In genomic region chr7:24701899-24702235, GRCh38 we compare ENCODE assay signal across 13 cellular contexts. TPM values are rescaled to one million over a fixed set of nuclear protein-coding genes. Genes with fewer than 3 reads are reported as not detected.
DNase-seq lines count a peak whose midpoint lies in the region; ATAC-seq and TF ChIP-seq lines count a peak whose summit lies in the region.
"Had no signal": no experiment of that assay in that cellular context is flagged by ENCODE, and none has a peak within 500 bp of the region (broad histone marks: within the 10 kb centered on the region; RNA-seq: fewer than 3 reads in every experiment).

No MANE protein-coding gene starts in this region.

- H3K4me1 ChIP-seq in parathyroid adenoma (peaks cover 21% of the 10 kb centered on the region), right atrium auricular region (peaks cover 0 to 53% of the 10 kb centered on the region in 2 donors)

- POLR2A ChIA-PET in activated CD8-positive, alpha-beta T cell treated with anti-CD3 and anti-CD28 coated beads, Interleukin-2, amount 10 ng/mL, durations not matched to agents 7 days and 5 days (lab: Charles Lee): interaction anchor here (1.3 kb wide), 1 partner anchor 9 kb away, joined by 4 read pairs; no protein-coding TSS in a partner anchor

- H3K9ac ChIP-seq in parathyroid adenoma: no peak overlapping the region

- intact Hi-C loops in lower leg skin (cut with DNase I; ENCODE audit: low total_unique reads): no loop called here

- no peaks in the 10 kb centered on the region for H3K9me3 Mint-ChIP-seq in HFFc6
- H3K9me3 Mint-ChIP-seq in brain: no peaks in the 10 kb centered on the region
- H3K9me3 Mint-ChIP-seq in activated CD8-positive, alpha-beta T cell treated with anti-CD3 and anti-CD28 coated beads, Interleukin-2, amount 10 ng/mL, durations not matched to agents 7 days and 5 days (ENCODE audit: insufficient read depth): no peaks in the 10 kb centered on the region

- CTCF ChIA-PET in activated CD8-positive, alpha-beta T cell treated with anti-CD3 and anti-CD28 coated beads, Interleukin-2, amount 10 ng/mL, durations not matched to agents 7 days and 5 days (lab: Charles Lee): interaction anchor here (0.6 to 1.4 kb wide), 3 partner anchors 14 to 1037 kb away, joined by 3 to 7 read pairs (median 3); no protein-coding TSS in a partner anchor

- no peak for TF ChIP-seq POLR2A in lower leg skin (IDR thresholded peaks at IDR 0.05)

- TF ChIP-seq CTCF in 22Rv1 (IDR thresholded peaks at IDR 0.05) (no peak), HFFc6 (IDR thresholded peaks at IDR 0.05) (no peak), brain (conservative IDR thresholded peaks at IDR 0.05) (no peak), parathyroid adenoma (IDR thresholded peaks at IDR 0.05) (no peak), right atrium auricular region (IDR thresholded peaks at IDR 0.05) (no peak), lower leg skin (IDR thresholded peaks at IDR 0.05) (no peak)

- peak overlapping the region; percentile 48 for H2AFZ ChIP-seq in parathyroid adenoma

- H3K36me3 Mint-ChIP-seq in HFFc6 (ENCODE audit: low read depth): peaks cover 8% of the 10 kb centered on the region
- H3K36me3 Mint-ChIP-seq in brain: peaks cover 1% of the 10 kb centered on the region
- no peaks in the 10 kb centered on the region for H3K36me3 Mint-ChIP-seq in activated CD8-positive, alpha-beta T cell treated with anti-CD3 and anti-CD28 coated beads, Interleukin-2, amount 10 ng/mL, durations not matched to agents 7 days and 5 days (ENCODE audit: low read depth)

- H3K4me1 Mint-ChIP-seq in HFFc6 (ENCODE audit: low read depth) (peaks cover 47% of the 10 kb centered on the region), brain (peaks cover 84% of the 10 kb centered on the region)
- peaks cover 10% of the 10 kb centered on the region for H3K4me1 Mint-ChIP-seq in activated CD8-positive, alpha-beta T cell treated with anti-CD3 and anti-CD28 coated beads, Interleukin-2, amount 10 ng/mL, durations not matched to agents 7 days and 5 days (ENCODE audit: low read depth)

- H3K36me3 ChIP-seq in parathyroid adenoma (ENCODE audit: control insufficient read depth, insufficient read depth, low read length) (no peaks in the 10 kb centered on the region), H7 (replicated peaks; ENCODE audit: control insufficient read depth, insufficient read depth, low read length) (no peaks in the 10 kb centered on the region), right atrium auricular region (no peaks in the 10 kb centered on the region)
- H3K36me3 ChIP-seq: SJSA1 had no signal

- no peak overlapping the region for H3K4me2 ChIP-seq in parathyroid adenoma (ENCODE audit: low read length)

- peak overlapping the region; percentile 27 for H3K27ac Mint-ChIP-seq in HFFc6
- H3K27ac Mint-ChIP-seq in brain: peak overlapping the region in 3 of 5 experiments; percentile 77 to 85 (median 83)
- H3K27ac Mint-ChIP-seq in activated CD8-positive, alpha-beta T cell treated with anti-CD3 and anti-CD28 coated beads, Interleukin-2, amount 10 ng/mL, durations not matched to agents 7 days and 5 days: no peak overlapping the region

- H3K4me3 ChIP-seq in parathyroid adenoma (ENCODE audit: low read depth, low read length) (no peak overlapping the region), H7 (ENCODE audit: insufficient read depth, low read depth, low read length) (no peak overlapping the region), right atrium auricular region (no peak overlapping the region), lower leg skin (ENCODE audit: low read depth, poor library complexity, severe bottlenecking) (no peak overlapping the region)
- H3K4me3 ChIP-seq: SJSA1 had no signal

- no peaks in the 10 kb centered on the region; the same call in 1 of the 2 replicates for H3K27me3 Mint-ChIP-seq in HFFc6 (ENCODE audit: insufficient read depth)
- H3K27me3 Mint-ChIP-seq in brain: no peaks in the 10 kb centered on the region
- H3K27me3 Mint-ChIP-seq in activated CD8-positive, alpha-beta T cell treated with anti-CD3 and anti-CD28 coated beads, Interleukin-2, amount 10 ng/mL, durations not matched to agents 7 days and 5 days (ENCODE audit: low read depth): no peaks in the 10 kb centered on the region

- 0 out of 2 replicates have a peak overlapping the region, but pooled peaks have one; percentile 9 for H3K27ac ChIP-seq in 22Rv1
- H3K27ac ChIP-seq in parathyroid adenoma: peak overlapping the region; percentile 30
- H3K27ac ChIP-seq in right atrium auricular region: no peak overlapping the region
- H3K27ac ChIP-seq: SJSA1 had no signal

- no peaks in the 10 kb centered on the region for H3K79me2 ChIP-seq in parathyroid adenoma

- WGBS in lower leg skin, 2 donors: 77% methylated on average over 2 of the region's 2 CpGs

- no peaks in the 10 kb centered on the region for H3K27me3 ChIP-seq in parathyroid adenoma (ENCODE audit: control insufficient read depth, insufficient read depth, low read length)
- H3K27me3 ChIP-seq in H7 (ENCODE audit: control insufficient read depth, insufficient read depth, low read length): no peaks in the 10 kb centered on the region
- H3K27me3 ChIP-seq in right atrium auricular region: no peaks in the 10 kb centered on the region
- H3K27me3 ChIP-seq: SJSA1 had no signal

- H3K9me3 ChIP-seq in parathyroid adenoma (ENCODE audit: control insufficient read depth, low read length) (no peaks in the 10 kb centered on the region), right atrium auricular region (no peaks in the 10 kb centered on the region)
- H3K9me3 ChIP-seq: SJSA1 had no signal

- ATAC-seq in activated CD8-positive, alpha-beta T cell treated with anti-CD3 and anti-CD28 coated beads, Interleukin-2, amount 10 ng/mL, durations not matched to agents 7 days and 5 days: no peak

- DNase-seq in HFFc6 (no peak), H7 (no peak), right atrium auricular region (ENCODE audit: low spot score) (no peak), lower leg skin (ENCODE audit: low spot score in 2 of 2) (no peak)
- no peak for DNase-seq in activated CD8-positive, alpha-beta T cell treated with anti-CD3 and anti-CD28 coated beads, Interleukin-2, amount 10 ng/mL, durations not matched to agents 7 days and 5 days
- DNase-seq: GF-D8; NCI-H187 treated with DMSO at 0.1 percent for 48 hours; NK-92 treated with Interleukin-12 subunit alpha and Interleukin-12 subunit beta, amount 100 ng/mL, for 24 hours; OCI-M1 had no signal

- H3K4me3 Mint-ChIP-seq in HFFc6: peak overlapping the region; percentile 12; the same call in 1 of the 2 replicates
- H3K4me3 Mint-ChIP-seq in brain: peak overlapping the region in 1 of 5 experiments; percentile 33
- no peak overlapping the region for H3K4me3 Mint-ChIP-seq in activated CD8-positive, alpha-beta T cell treated with anti-CD3 and anti-CD28 coated beads, Interleukin-2, amount 10 ng/mL, durations not matched to agents 7 days and 5 days

RNA-seq across cellular contexts. Expression of gene GSDME, which starts 55.4 kb away (rescaled TPM):
- 10 to 100 TPM; 37.1 to 49.8 (median 42.8) TPM for total RNA-seq in HFFc6 (2021; fragmentation: NEBNext Ultra II Directional; extraction: Animal tissue kit (Norgen Biotek cat#: 25700))
- polyA plus RNA-seq in brain (ENCODE audit: insufficient read depth, low read depth, low replicate concordance): 5.5 TPM
- total RNA-seq in H7 (2014; rRNA removed; shearing (Covaris generic)): 0.48 TPM in 2 replicates
- 10 to 100 TPM in 1 of 2 donors, 1 to 10 TPM in 1; 7.7 to 11.9 TPM for total RNA-seq in right atrium auricular region
- total RNA-seq in activated CD8-positive, alpha-beta T cell treated with anti-CD3 and anti-CD28 coated beads, Interleukin-2, amount 10 ng/mL, durations not matched to agents 7 days and 5 days: 1 to 10 TPM; 2.9 to 3.0 TPM
- total RNA-seq in lower leg skin: 1 to 10 TPM in 3 of 4 donors, under 1 TPM in 1; 0.42 to 9.2 (median 2.1) TPM

Comparison
In these comparisons a context has a peak if more than half of its experiments do, and no peak if none do; other contexts are left out.
1. H3K27ac ChIP-seq: peak in 22Rv1 (single experiment) and parathyroid adenoma (single experiment); none in right atrium auricular region (0 of 2).